In the genomic region with DNA sequence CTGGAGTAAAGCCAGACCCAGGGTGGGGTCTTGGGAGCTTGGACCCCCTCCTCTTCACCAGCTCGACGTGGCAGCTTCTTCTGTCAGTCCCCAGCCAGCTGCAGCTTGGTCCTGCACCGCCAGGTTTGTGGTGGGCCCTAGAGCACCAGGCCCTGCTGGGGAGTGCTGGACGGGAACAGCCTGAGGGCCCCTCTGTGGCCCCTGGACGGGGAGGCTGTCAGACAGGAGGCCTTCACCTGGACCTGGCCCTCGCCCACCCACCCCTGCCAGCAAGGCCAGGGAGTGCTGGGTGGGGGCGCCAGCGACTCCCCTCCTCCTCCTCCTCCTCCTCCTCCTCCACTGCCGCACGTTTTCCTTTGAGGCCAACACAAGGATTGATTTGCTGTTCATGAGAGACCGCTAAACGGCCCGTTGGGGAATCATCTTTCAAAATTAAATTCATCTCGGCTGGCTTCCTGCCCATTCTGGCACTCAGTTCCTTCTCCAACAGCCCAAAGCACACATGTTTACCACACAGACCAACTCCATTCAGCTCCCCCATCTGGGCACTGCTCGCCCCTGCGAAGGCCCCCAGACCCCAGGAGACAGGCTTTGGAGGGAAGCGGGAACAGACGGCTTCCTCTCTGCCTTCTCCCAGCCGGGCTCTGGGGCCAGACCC, we compare ENCODE assay signal across 10 cellular contexts. TPM values are rescaled to one million over a fixed set of nuclear protein-coding genes. Genes with fewer than 3 reads are reported as not detected.
DNase-seq lines count a peak whose midpoint lies in the region; ATAC-seq, FAIRE-seq and TF ChIP-seq lines count a peak whose summit lies in the region.
"Had no signal": no experiment of that assay in that cellular context is flagged by ENCODE, and none has a peak within 500 bp of the region (broad histone marks: within the 10 kb centered on the region; RNA-seq: fewer than 3 reads in every experiment).

No MANE protein-coding gene starts in this region.

- TF ChIP-seq RAD21 in H1 (IDR thresholded peaks at IDR 0.05 in 1 of 2, conservative IDR thresholded peaks at IDR 0.05 in 1 of 2; ENCODE audit: low read depth in 2 of 2, low read length in 2 of 2) = no peak

- peak in 2 of 3 experiments; percentile 11 to 17; a peak in 2 of 4 replicates for TF ChIP-seq CTCF in H1 (IDR thresholded peaks at IDR 0.05; ENCODE audit: control extremely low read depth in 1 of 3, insufficient read depth in 1 of 3, low read depth in 1 of 3, low read length in 3 of 3)

- no peak overlapping the region for H2BK5ac ChIP-seq in H1 (ENCODE audit: low read depth, low read length)

- no peak overlapping the region for H2BK20ac ChIP-seq in H1 (ENCODE audit: low read length)

- ATAC-seq in GM21423 (IDR thresholded peaks at IDR 0.05; ENCODE audit: unreplicated experiment) = no peak

- CTCF ChIA-PET in H1 (lab: Charles Lee; ENCODE audit: partially characterized antibody) = interaction anchor here (0.7 to 6.4 kb wide), 12 partner anchors 9 to 157 kb away, joined by 3 to 84 read pairs (median 5); no protein-coding TSS in a partner anchor

- H3K18ac ChIP-seq in H1 (ENCODE audit: extremely low read depth, low read length) = peak overlapping the region; percentile 7; the same call in 1 of the 2 replicates

- peaks cover 2 to 5% of the 10 kb centered on the region in 2 experiments for H4K20me1 ChIP-seq in H1 (replicated peaks in 1 of 2; ENCODE audit: control insufficient read depth in 1 of 2, insufficient read depth in 2 of 2, low read length in 2 of 2)

- H3K36me3 ChIP-seq in H1 (ENCODE audit: control insufficient read depth in 2 of 4, insufficient read depth in 4 of 4, low read length in 3 of 4) (no peaks in the 10 kb centered on the region; a peak in 1 of 8 replicates), rectal smooth muscle tissue (ENCODE audit: control insufficient read depth, insufficient read depth, low read length) (no peaks in the 10 kb centered on the region)

- no peak overlapping the region for H4K5ac ChIP-seq in H1 (ENCODE audit: insufficient read length, low read depth, low read length)

- H2BK12ac ChIP-seq in H1 (ENCODE audit: low read depth, low read length) = no peak overlapping the region

- H4K91ac ChIP-seq in H1 (replicated peaks; ENCODE audit: insufficient read length, low read length) = peak overlapping the region; percentile 29

- peaks cover 14% of the 10 kb centered on the region; the same call in 1 of the 2 replicates for H3K23me2 ChIP-seq in H1 (ENCODE audit: low read depth, low read length)

- H3K23ac ChIP-seq in H1 (ENCODE audit: insufficient read length) = no peak overlapping the region

- no peak overlapping the region for H3K27ac ChIP-seq in H1 (ENCODE audit: low read depth, low read length)
- no peak overlapping the region for H3K27ac ChIP-seq in rectal smooth muscle tissue (ENCODE audit: low read depth, low read length)
- H3K27ac ChIP-seq: parathyroid adenoma had no signal

- H3K27me3 ChIP-seq in H1 (replicated peaks in 1 of 4; ENCODE audit: control insufficient read depth in 3 of 4, extremely low read depth in 1 of 4, insufficient read depth in 3 of 4, low read length in 3 of 4) (peaks cover 3 to 16% (median 12%) of the 10 kb centered on the region in 4 experiments), rectal smooth muscle tissue (ENCODE audit: control insufficient read depth, insufficient read depth, low read length) (peaks cover 30% of the 10 kb centered on the region)

- H3K79me1 ChIP-seq in H1 (ENCODE audit: low read depth, low read length) = no peaks in the 10 kb centered on the region; the same call in 1 of the 2 replicates

- H3K4me1 ChIP-seq in H1 (replicated peaks in 1 of 4; ENCODE audit: control insufficient read depth in 3 of 4, insufficient read depth in 4 of 4, low read length in 3 of 4) = peaks cover 0 to 37% (median 22%) of the 10 kb centered on the region in 4 experiments; a peak in 6 of 7 replicates
- peaks cover 2% of the 10 kb centered on the region for H3K4me1 ChIP-seq in rectal smooth muscle tissue (ENCODE audit: control insufficient read depth, insufficient read depth, low read length)
- H3K4me1 ChIP-seq: parathyroid adenoma had no signal

- H2BK15ac ChIP-seq in H1 (ENCODE audit: low read length) = no peak overlapping the region

- POLR2A ChIA-PET in H1 (lab: Charles Lee; ENCODE audit: partially characterized antibody) = interaction anchor here (1.0 to 2.2 kb wide), 4 partner anchors 8 to 114 kb away, joined by 3 to 9 read pairs (median 4); no protein-coding TSS in a partner anchor

- peak overlapping the region; percentile 83 to 92 for H3K4me2 ChIP-seq in H1 (ENCODE audit: insufficient read depth in 1 of 2, low read depth in 2 of 2, low read length in 2 of 2)

- H3K14ac ChIP-seq in H1 (ENCODE audit: insufficient read length) = no peak overlapping the region

- peak overlapping the region; percentile 56 for H3K56ac ChIP-seq in H1 (replicated peaks; ENCODE audit: insufficient read length, low read depth, low read length)

- H3K9ac ChIP-seq in H1 (replicated peaks in 1 of 4; ENCODE audit: extremely low read depth in 1 of 4, low read depth in 3 of 4, low read length in 3 of 4) = no peak overlapping the region; a peak in 2 of 7 replicates
- H3K9ac ChIP-seq in rectal smooth muscle tissue (ENCODE audit: low read length) = no peak overlapping the region
- H3K9ac ChIP-seq: parathyroid adenoma had no signal

- peaks cover 0 to 12% of the 10 kb centered on the region in 2 experiments; a peak in 3 of 4 replicates for H3K79me2 ChIP-seq in H1 (ENCODE audit: control insufficient read depth in 1 of 2, insufficient read depth in 2 of 2, low read length in 2 of 2)
- H3K79me2 ChIP-seq: parathyroid adenoma had no signal

- DNase-seq in NCI-H2107 treated with DMSO at 0.1 percent for 48 hours (lab: John Stamatoyannopoulos, UW; ENCODE audit: unreplicated experiment) = peak; percentile 13
- DNase-seq in NCI-H2107 (lab: John Stamatoyannopoulos, UW) = no peak
- DNase-seq in NCI-H1694 (lab: John Stamatoyannopoulos, UW) = peak; percentile 46
- DNase-seq in H1 (ENCODE audit: low read depth in 1 of 2, low spot score in 2 of 2) = no peak
- DNase-seq in NCI-H2081 (lab: John Stamatoyannopoulos, UW) = no peak
- DNase-seq in SKM-1 treated with dmso at 0.1 percent for 144 hours (lab: John Stamatoyannopoulos, UW; ENCODE audit: unreplicated experiment) = no peak
- DNase-seq: cortex of kidney had no signal

- 31% methylated on average over 16 of the region's 19 CpGs; no CpG with 5 or more reads in 1 of the 2 experiments for WGBS in H1 (ENCODE audit: extremely low coverage in 1 of 2, insufficient coverage in 1 of 2, insufficient read length in 1 of 2, insufficient replicate concordance in 2 of 2, low coverage in 1 of 2, low lambda C conversion rate in 2 of 2, missing lambda C conversion rate in 1 of 2), 2 experiments

- peak overlapping the region; percentile 39; the same call in 1 of the 2 replicates for H2AK5ac ChIP-seq in H1 (ENCODE audit: low read depth, low read length)

- H3K4me3 ChIP-seq in H1 (ENCODE audit: extremely low read depth in 1 of 4, insufficient read depth in 2 of 4, low read depth in 3 of 4, low read length in 4 of 4) = peak overlapping the region; percentile 69 to 77 (median 72)
- H3K4me3 ChIP-seq in rectal smooth muscle tissue (ENCODE audit: low read length) = peak overlapping the region; percentile 44

- TF ChIP-seq POLR2A in H1 (IDR thresholded peaks at IDR 0.05; ENCODE audit: control extremely low read depth in 1 of 2, low read depth in 2 of 2, low read length in 2 of 2) = no peak

- no peak for FAIRE-seq in H1 (lab: Jason Lieb, UNC)

- no peak overlapping the region for H2BK120ac ChIP-seq in H1 (replicated peaks; ENCODE audit: low read depth, low read length)

- no peak overlapping the region for H4K8ac ChIP-seq in H1 (ENCODE audit: extremely low read depth, insufficient read depth, low read length)

- no peak for TF ChIP-seq EP300 in H1 (IDR thresholded peaks at IDR 0.05; ENCODE audit: borderline replicate concordance in 1 of 2, low read depth in 2 of 2, low read length in 2 of 2)

- H3K4ac ChIP-seq in H1 (replicated peaks; ENCODE audit: insufficient read length, low read depth, low read length) = no peak overlapping the region

- H3K9me3 ChIP-seq in H1 (ENCODE audit: insufficient read depth in 2 of 2, low read depth in 1 of 2, low read length in 1 of 2) = no peaks in the 10 kb centered on the region

- H2AFZ ChIP-seq in H1 (ENCODE audit: low read length) = no peak overlapping the region
- H2AFZ ChIP-seq: parathyroid adenoma had no signal

RNA-seq across cellular contexts. Expression of gene MEGF6, which starts 1.0 kb away (rescaled TPM):
- 13.2 and 14.8 TPM in 2 replicates for total RNA-seq in H1 (2021; fragmentation: NEBNext Ultra II Directional; extraction: Animal tissue kit (Norgen Biotek cat#: 25700))
- 4.1 and 9.5 TPM in 2 replicates for polyA plus RNA-seq in H1 (2011; rRNA removed)
- 7.8 TPM for polyA plus RNA-seq in H1 (2011; cell fraction: cytosol; rRNA removed)
- 88.4 TPM for polyA plus RNA-seq in H1 (2011; cell fraction: nucleus; rRNA removed)
- 7.4 to 14.6 TPM (median 10.8 TPM) in 4 replicates for polyA plus RNA-seq in H1 (2012, experiment 1 of 2)
- polyA plus RNA-seq in H1 (2012, experiment 2 of 2) = 1.4 TPM
- polyA plus RNA-seq in H1 (2013, experiment 1 of 2) = 4.9 TPM
- 4.4 TPM for polyA plus RNA-seq in H1 (2013, experiment 2 of 2)
- polyA minus RNA-seq in H1 (2011; rRNA and poly(A)+ RNA removed) = 1.7 and 3.0 TPM in 2 replicates
- polyA minus RNA-seq in H1 (2011; cell fraction: cytosol; rRNA and poly(A)+ RNA removed) = 9.0 TPM
- polyA minus RNA-seq in H1 (2011; cell fraction: nucleus; rRNA and poly(A)+ RNA removed) = 24.4 TPM

RNA-seq across cellular contexts. Expression of gene TPRG1L, which starts 14.5 kb away (rescaled TPM):
- total RNA-seq in H1 (2021; fragmentation: NEBNext Ultra II Directional; extraction: Animal tissue kit (Norgen Biotek cat#: 25700)) = 21.7 and 22.2 TPM in 2 replicates
- polyA plus RNA-seq in H1 (2011; rRNA removed) = 19.8 and 22.3 TPM in 2 replicates
- polyA plus RNA-seq in H1 (2011; cell fraction: cytosol; rRNA removed) = 21.1 TPM
- polyA plus RNA-seq in H1 (2011; cell fraction: nucleus; rRNA removed) = 10.8 TPM
- polyA plus RNA-seq in H1 (2012, experiment 1 of 2) = 17.4 to 21.5 TPM (median 21.1 TPM) in 4 replicates
- polyA plus RNA-seq in H1 (2012, experiment 2 of 2) = 23.7 TPM
- 13.6 TPM for polyA plus RNA-seq in H1 (2013, experiment 1 of 2)
- 13.7 TPM for polyA plus RNA-seq in H1 (2013, experiment 2 of 2)
- 15.2 and 19.2 TPM in 2 replicates for polyA minus RNA-seq in H1 (2011; rRNA and poly(A)+ RNA removed)
- 15.5 TPM for polyA minus RNA-seq in H1 (2011; cell fraction: cytosol; rRNA and poly(A)+ RNA removed)
- polyA minus RNA-seq in H1 (2011; cell fraction: nucleus; rRNA and poly(A)+ RNA removed) = 6.6 TPM

RNA-seq across cellular contexts. Expression of gene WRAP73, which starts 39.6 kb away (rescaled TPM):
- total RNA-seq in H1 (2021; fragmentation: NEBNext Ultra II Directional; extraction: Animal tissue kit (Norgen Biotek cat#: 25700)) = 29.7 and 30.3 TPM in 2 replicates
- 50.7 and 66.4 TPM in 2 replicates for polyA plus RNA-seq in H1 (2011; rRNA removed)
- 54.2 TPM for polyA plus RNA-seq in H1 (2011; cell fraction: cytosol; rRNA removed)
- 183 TPM for polyA plus RNA-seq in H1 (2011; cell fraction: nucleus; rRNA removed)
- polyA plus RNA-seq in H1 (2012, experiment 1 of 2) = 29.1 to 37.1 TPM (median 32.3 TPM) in 4 replicates
- 26.5 TPM for polyA plus RNA-seq in H1 (2012, experiment 2 of 2)
- polyA plus RNA-seq in H1 (2013, experiment 1 of 2) = 23.2 TPM
- 21.4 TPM for polyA plus RNA-seq in H1 (2013, experiment 2 of 2)
- polyA minus RNA-seq in H1 (2011; rRNA and poly(A)+ RNA removed) = 32.3 and 34.3 TPM in 2 replicates
- polyA minus RNA-seq in H1 (2011; cell fraction: cytosol; rRNA and poly(A)+ RNA removed) = 25.3 TPM
- polyA minus RNA-seq in H1 (2011; cell fraction: nucleus; rRNA and poly(A)+ RNA removed) = 44.8 TPM

RNA-seq across cellular contexts. Expression of gene TP73, which starts 42.0 kb away (rescaled TPM):
- 2.9 and 3.1 TPM in 2 replicates for total RNA-seq in H1 (2021; fragmentation: NEBNext Ultra II Directional; extraction: Animal tissue kit (Norgen Biotek cat#: 25700))
- 2.6 and 4.2 TPM in 2 replicates for polyA plus RNA-seq in H1 (2011; rRNA removed)
- 1.3 TPM for polyA plus RNA-seq in H1 (2011; cell fraction: cytosol; rRNA removed)
- 8.4 TPM for polyA plus RNA-seq in H1 (2011; cell fraction: nucleus; rRNA removed)
- polyA plus RNA-seq in H1 (2012, experiment 1 of 2) = 1.2 to 3.8 TPM (median 2.8 TPM) in 4 replicates
- polyA plus RNA-seq in H1 (2012, experiment 2 of 2) = 1.3 TPM
- 2.1 TPM for polyA plus RNA-seq in H1 (2013, experiment 1 of 2)
- polyA plus RNA-seq in H1 (2013, experiment 2 of 2) = 2.3 TPM
- 1.9 and 3.5 TPM in 2 replicates for polyA minus RNA-seq in H1 (2011; rRNA and poly(A)+ RNA removed)
- 3.4 TPM for polyA minus RNA-seq in H1 (2011; cell fraction: cytosol; rRNA and poly(A)+ RNA removed)
- 6.7 TPM for polyA minus RNA-seq in H1 (2011; cell fraction: nucleus; rRNA and poly(A)+ RNA removed)

Comparison
In these comparisons a context has a peak if more than half of its experiments do, and no peak if none do; other contexts are left out.
1. DNase-seq: peak in NCI-H2107 treated with DMSO at 0.1 percent for 48 hours (single experiment) and NCI-H1694 (single experiment); none in NCI-H2107 (single experiment), H1 (0 of 2), NCI-H2081 (0 of 2) and SKM-1 treated with dmso at 0.1 percent for 144 hours (single experiment).